In genomic region chr12:109336593-109336992, GRCh38 we compare ENCODE assay signal across 3 cellular contexts.
TF ChIP-seq lines count a peak whose summit lies in the region.

No MANE protein-coding gene starts in this region.

TF ChIP-seq in A549, 52 proteins besides CTCF, POLR2A, EP300 and RAD21:
- TF ChIP-seq USF2 (IDR thresholded peaks at IDR 0.05) (peak; percentile 64), BHLHE40 (IDR thresholded peaks at IDR 0.05; ENCODE audit: low read depth, low read length) (no peak)

TF ChIP-seq in Ishikawa, 13 proteins besides CTCF, POLR2A, EP300 and RAD21 (continued from another document):
- TF ChIP-seq USF1 (IDR thresholded peaks at IDR 0.05): peak; percentile 73

TF ChIP-seq in K562, 482 proteins besides CTCF, POLR2A, EP300 and RAD21:
- TF ChIP-seq USF2 (CRISPR knock-in tag; IDR thresholded peaks at IDR 0.05): peak; percentile 46; the same call in 1 of the 2 replicates
- TF ChIP-seq ZBTB40 (IDR thresholded peaks at IDR 0.05): no peak
- no peak for TF ChIP-seq ZBTB40 (CRISPR knock-in tag; IDR thresholded peaks at IDR 0.05)
- TF ChIP-seq ZNF318 (IDR thresholded peaks at IDR 0.05; ENCODE audit: borderline replicate concordance in 1 of 2, low read depth in 1 of 2): no peak
- TF ChIP-seq RBM14 (IDR thresholded peaks at IDR 0.05; ENCODE audit: borderline replicate concordance, insufficient read depth, low read depth, low read length): no peak
- no peak for TF ChIP-seq HDAC2 (IDR thresholded peaks at IDR 0.05)
- TF ChIP-seq ZNF280A (IDR thresholded peaks at IDR 0.05; ENCODE audit: low read depth, partially characterized antibody): no peak
- TF ChIP-seq CBFA2T3 (IDR thresholded peaks at IDR 0.05): no peak
- no peak for TF ChIP-seq ZNF76 (CRISPR knock-in tag; IDR thresholded peaks at IDR 0.05; ENCODE audit: borderline replicate concordance)
- no peak for TF ChIP-seq FOXP4 (CRISPR knock-in tag; IDR thresholded peaks at IDR 0.05; ENCODE audit: borderline replicate concordance)
- TF ChIP-seq GABPA (tag; conservative IDR thresholded peaks at IDR 0.05; ENCODE audit: low read depth): no peak
- TF ChIP-seq ZNF133 (CRISPR knock-in tag; IDR thresholded peaks at IDR 0.05): no peak
- TF ChIP-seq USF1 (CRISPR knock-in tag; IDR thresholded peaks at IDR 0.05): peak; percentile 56
